ENCODE assay signal across 11 cellular contexts in genomic region chr9:33506626-33507370, GRCh38. TPM values are rescaled to one million over a fixed set of nuclear protein-coding genes. Genes with fewer than 3 reads are reported as not detected.
DNase-seq lines count a peak whose midpoint lies in the region; ATAC-seq, FAIRE-seq and TF ChIP-seq lines count a peak whose summit lies in the region.
"Had no signal": no experiment of that assay in that cellular context is flagged by ENCODE, and none has a peak within 500 bp of the region (broad histone marks: within the 10 kb centered on the region; RNA-seq: fewer than 3 reads in every experiment).

No MANE protein-coding gene starts in this region.

- no peaks in the 10 kb centered on the region for H3K9me3 Mint-ChIP-seq in activated naive CD4-positive, alpha-beta T cell treated with anti-CD3 and anti-CD28 coated beads, Interleukin-2, amount 50 U/mL, for 24 hours
- no peaks in the 10 kb centered on the region for H3K9me3 Mint-ChIP-seq in activated naive CD4-positive, alpha-beta T cell treated with anti-CD3 and anti-CD28 coated beads, Interleukin-2, amount 10 ng/mL, durations not matched to agents 7 days and 5 days
- H3K9me3 Mint-ChIP-seq: brain had no signal

- intact Hi-C loops in upper lobe of right lung (cut with DNase I) = no loop called here
- intact Hi-C loops in psoas muscle (cut with DNase I) = no loop called here

- no peak overlapping the region for H3K4me3 Mint-ChIP-seq in activated naive CD4-positive, alpha-beta T cell treated with anti-CD3 and anti-CD28 coated beads, Interleukin-2, amount 50 U/mL, for 24 hours
- no peak overlapping the region for H3K4me3 Mint-ChIP-seq in activated naive CD4-positive, alpha-beta T cell treated with anti-CD3 and anti-CD28 coated beads, Interleukin-2, amount 10 ng/mL, durations not matched to agents 7 days and 5 days

- no peaks in the 10 kb centered on the region for H3K9me3 ChIP-seq in keratinocyte (ENCODE audit: control insufficient read depth, low read depth, low read length)
- H3K9me3 ChIP-seq in upper lobe of right lung = no peaks in the 10 kb centered on the region
- no peaks in the 10 kb centered on the region for H3K9me3 ChIP-seq in WERI-Rb-1 (ENCODE audit: severe bottlenecking)
- no peaks in the 10 kb centered on the region for H3K9me3 ChIP-seq in psoas muscle
- H3K9me3 ChIP-seq in suprapubic skin = no peaks in the 10 kb centered on the region

- H3K4me1 ChIP-seq in keratinocyte (ENCODE audit: control insufficient read depth, extremely low read depth, insufficient read depth, low read length) (peaks cover 19% of the 10 kb centered on the region), upper lobe of right lung (no peaks in the 10 kb centered on the region), psoas muscle (no peaks in the 10 kb centered on the region), suprapubic skin (peaks cover 7% of the 10 kb centered on the region)

- H3K4me3 ChIP-seq in WI38 (ENCODE audit: low read depth, low read length) (peak overlapping the region; percentile 54), keratinocyte (ENCODE audit: control insufficient read depth in 2 of 3, extremely low read depth in 1 of 3, insufficient read depth in 2 of 3, low read depth in 1 of 3, low read length in 3 of 3) (peak overlapping the region in 2 of 3 experiments; percentile 26 to 33), upper lobe of right lung (no peak overlapping the region), WERI-Rb-1 (ENCODE audit: low read depth, low read length) (no peak overlapping the region), psoas muscle (no peak overlapping the region), suprapubic skin (no peak overlapping the region)

- H3K79me2 ChIP-seq in keratinocyte (ENCODE audit: control insufficient read depth, insufficient read depth, low read length) = no peaks in the 10 kb centered on the region

- peak overlapping the region; percentile 63 for H3K9ac ChIP-seq in keratinocyte (ENCODE audit: control insufficient read depth, extremely low read depth, insufficient read depth, low read length)

- WGBS in psoas muscle, 3 donors = 82 to 92% (median 86%) methylated on average over 7 of the region's 7 CpGs
- WGBS in suprapubic skin = 88% methylated on average over 7 of the region's 7 CpGs

- TF ChIP-seq POLR2A in suprapubic skin (IDR thresholded peaks at IDR 0.05) = no peak

- H4K20me1 ChIP-seq in keratinocyte (ENCODE audit: control insufficient read depth, extremely low read depth, insufficient read depth, low read length) = no peaks in the 10 kb centered on the region

- dilution Hi-C loops in keratinocyte (cut with MboI; ENCODE audit: extremely low pct_ligation_motif_present, low sequenced_read_pairs) = no loop called here

- CTCF ChIA-PET in activated naive CD4-positive, alpha-beta T cell treated with anti-CD3 and anti-CD28 coated beads, Interleukin-2, amount 10 ng/mL, durations not matched to agents 7 days and 5 days (lab: Charles Lee) = no interaction called here

- peak; percentile 76 for ATAC-seq in upper lobe of right lung
- ATAC-seq in psoas muscle = no peak

- H3K9me1 ChIP-seq in keratinocyte (ENCODE audit: control insufficient read depth, extremely low read depth, insufficient read depth, low read length) = no peaks in the 10 kb centered on the region

- peak overlapping the region; percentile 84 for H2AFZ ChIP-seq in keratinocyte (ENCODE audit: control insufficient read depth, low read length)

- no peaks in the 10 kb centered on the region for H3K36me3 Mint-ChIP-seq in activated naive CD4-positive, alpha-beta T cell treated with anti-CD3 and anti-CD28 coated beads, Interleukin-2, amount 50 U/mL, for 24 hours
- no peaks in the 10 kb centered on the region for H3K36me3 Mint-ChIP-seq in activated naive CD4-positive, alpha-beta T cell treated with anti-CD3 and anti-CD28 coated beads, Interleukin-2, amount 10 ng/mL, durations not matched to agents 7 days and 5 days
- H3K36me3 Mint-ChIP-seq: brain; CD4-positive, CD25-positive, alpha-beta regulatory T cell had no signal

- peak; percentile 69 for FAIRE-seq in keratinocyte (lab: Jason Lieb, UNC)

- peaks cover 25% of the 10 kb centered on the region for H3K4me1 Mint-ChIP-seq in activated naive CD4-positive, alpha-beta T cell treated with anti-CD3 and anti-CD28 coated beads, Interleukin-2, amount 50 U/mL, for 24 hours
- peaks cover 5% of the 10 kb centered on the region for H3K4me1 Mint-ChIP-seq in activated naive CD4-positive, alpha-beta T cell treated with anti-CD3 and anti-CD28 coated beads, Interleukin-2, amount 10 ng/mL, durations not matched to agents 7 days and 5 days

- DNase-seq in activated naive CD4-positive, alpha-beta T cell treated with anti-CD3 and anti-CD28 coated beads, Interleukin-2, amount 10 ng/mL, durations not matched to agents 7 days and 5 days = no peak
- peak; percentile 81 for DNase-seq in keratinocyte (ENCODE audit: low read depth, low spot score)
- DNase-seq in upper lobe of right lung = no peak
- DNase-seq in WERI-Rb-1 = no peak
- DNase-seq in psoas muscle = no peak
- DNase-seq in suprapubic skin (ENCODE audit: low spot score in 2 of 2) = no peak
- DNase-seq: CD4-positive, CD25-positive, alpha-beta regulatory T cell; midbrain had no signal

- no peak for TF ChIP-seq EP300 in suprapubic skin (IDR thresholded peaks at IDR 0.05)

- H3K27me3 Mint-ChIP-seq in activated naive CD4-positive, alpha-beta T cell treated with anti-CD3 and anti-CD28 coated beads, Interleukin-2, amount 50 U/mL, for 24 hours = no peaks in the 10 kb centered on the region
- peaks cover 18% of the 10 kb centered on the region for H3K27me3 Mint-ChIP-seq in activated naive CD4-positive, alpha-beta T cell treated with anti-CD3 and anti-CD28 coated beads, Interleukin-2, amount 10 ng/mL, durations not matched to agents 7 days and 5 days

- H3K4me2 ChIP-seq in keratinocyte (ENCODE audit: control insufficient read depth, extremely low read depth, insufficient read depth, low read depth, low read length) = peak overlapping the region; percentile 79

- peak overlapping the region; percentile 89 for H3K27ac ChIP-seq in keratinocyte (ENCODE audit: control insufficient read depth, insufficient read depth, low read length)
- H3K27ac ChIP-seq in upper lobe of right lung = peak overlapping the region; percentile 19
- no peak overlapping the region for H3K27ac ChIP-seq in WERI-Rb-1
- H3K27ac ChIP-seq in psoas muscle = no peak overlapping the region
- no peak overlapping the region for H3K27ac ChIP-seq in suprapubic skin

- H3K36me3 ChIP-seq in keratinocyte (ENCODE audit: control insufficient read depth in 2 of 2, extremely low read depth in 1 of 2, insufficient read depth in 2 of 2, low read length in 2 of 2) (no peaks in the 10 kb centered on the region), upper lobe of right lung (no peaks in the 10 kb centered on the region), WERI-Rb-1 (no peaks in the 10 kb centered on the region), psoas muscle (ENCODE audit: insufficient read depth in 1 of 2, low read depth in 1 of 2) (no peaks in the 10 kb centered on the region), suprapubic skin (no peaks in the 10 kb centered on the region)

- H3K27ac Mint-ChIP-seq in activated naive CD4-positive, alpha-beta T cell treated with anti-CD3 and anti-CD28 coated beads, Interleukin-2, amount 50 U/mL, for 24 hours = peak overlapping the region; percentile 43
- no peak overlapping the region for H3K27ac Mint-ChIP-seq in activated naive CD4-positive, alpha-beta T cell treated with anti-CD3 and anti-CD28 coated beads, Interleukin-2, amount 10 ng/mL, durations not matched to agents 7 days and 5 days

- no peaks in the 10 kb centered on the region for H3K27me3 ChIP-seq in keratinocyte (ENCODE audit: control insufficient read depth, extremely low read depth, insufficient read depth, low read length)
- no peaks in the 10 kb centered on the region for H3K27me3 ChIP-seq in upper lobe of right lung
- H3K27me3 ChIP-seq in WERI-Rb-1 (ENCODE audit: insufficient read depth, low read depth, severe bottlenecking) = no peaks in the 10 kb centered on the region
- H3K27me3 ChIP-seq in psoas muscle (ENCODE audit: insufficient read depth in 3 of 3, low read length in 2 of 3) = no peaks in the 10 kb centered on the region
- H3K27me3 ChIP-seq in suprapubic skin = no peaks in the 10 kb centered on the region

- TF ChIP-seq CTCF in WI38 (IDR thresholded peaks at IDR 0.05; ENCODE audit: low read depth, low read length) (no peak), keratinocyte (optimal IDR thresholded peaks at IDR 0.05 in 1 of 3, IDR thresholded peaks at IDR 0.05 in 1 of 3, conservative IDR thresholded peaks at IDR 0.05 in 1 of 3; ENCODE audit: extremely low read depth in 1 of 3, insufficient read depth in 2 of 3, low read length in 3 of 3) (no peak), upper lobe of right lung (IDR thresholded peaks at IDR 0.05) (no peak), WERI-Rb-1 (IDR thresholded peaks at IDR 0.05; ENCODE audit: low read depth, low read length) (no peak), psoas muscle (IDR thresholded peaks at IDR 0.05) (no peak), suprapubic skin (IDR thresholded peaks at IDR 0.05) (no peak)

RNA-seq across cellular contexts. Expression of gene ANKRD18B, which starts 17.3 kb away (rescaled TPM):
- polyA plus RNA-seq in keratinocyte = 1.1 to 16.9 TPM (median 2.9 TPM) in 3 replicates
- 9.1 TPM for polyA plus RNA-seq in keratinocyte (2011; ENCODE audit: low read depth)
- 1.2 and 20.5 TPM in 2 replicates for polyA plus RNA-seq in keratinocyte (2011; cell fraction: cytosol; rRNA removed)
- 9.4 and 15.1 TPM in 2 replicates for polyA plus RNA-seq in keratinocyte (2011; cell fraction: nucleus; rRNA removed)
- polyA plus RNA-seq in keratinocyte (2012; ENCODE audit: low replicate concordance) = 4.1 and 5.1 TPM in 2 replicates
- polyA minus RNA-seq in keratinocyte = 0.49 to 5.2 TPM (median 1.2 TPM) in 3 replicates
- 1.3 TPM for polyA minus RNA-seq in keratinocyte (2011; cell fraction: cytosol; rRNA and poly(A)+ RNA removed)
- 4.1 and 7.8 TPM in 2 replicates for polyA minus RNA-seq in keratinocyte (2011; cell fraction: nucleus; rRNA and poly(A)+ RNA removed)
- total RNA-seq in upper lobe of right lung = 1.2 TPM
- total RNA-seq in psoas muscle = under 1 TPM in 3 of 4 donors, not detected in 1; 0.25 to 0.43 (median 0.30) TPM
- polyA plus RNA-seq in psoas muscle = under 1 TPM in 2 of 3 donors, not detected in 1; 0.01 to 0.07 TPM
- 10 to 100 TPM in 3 of 4 donors, 1 to 10 TPM in 1; 9.5 to 27.0 (median 15.7) TPM for total RNA-seq in suprapubic skin
- total RNA-seq: CD4-positive, CD25-positive, alpha-beta regulatory T cell had no signal
- polyA plus RNA-seq: CD4-positive, CD25-positive, alpha-beta regulatory T cell had no signal

RNA-seq across cellular contexts. Expression of gene NOL6, which starts 33.1 kb away (rescaled TPM):
- 51.8 to 93.3 TPM (median 63.6 TPM) in 3 replicates for polyA plus RNA-seq in keratinocyte
- 17.5 TPM for polyA plus RNA-seq in keratinocyte (2011; ENCODE audit: low read depth)
- 41.5 and 49.7 TPM in 2 replicates for polyA plus RNA-seq in keratinocyte (2011; cell fraction: cytosol; rRNA removed)
- polyA plus RNA-seq in keratinocyte (2011; cell fraction: nucleus; rRNA removed) = 113 and 128 TPM in 2 replicates
- polyA plus RNA-seq in keratinocyte (2012; ENCODE audit: low replicate concordance) = 26.3 and 80.4 TPM in 2 replicates
- polyA minus RNA-seq in keratinocyte = 76.3 to 184 TPM (median 102 TPM) in 3 replicates
- polyA minus RNA-seq in keratinocyte (2011; cell fraction: cytosol; rRNA and poly(A)+ RNA removed) = 73.7 TPM
- polyA minus RNA-seq in keratinocyte (2011; cell fraction: nucleus; rRNA and poly(A)+ RNA removed) = 81.7 and 90.1 TPM in 2 replicates
- total RNA-seq in upper lobe of right lung = 36.4 TPM
- total RNA-seq in psoas muscle = 10 to 100 TPM; 18.8 to 39.9 (median 33.1) TPM
- polyA plus RNA-seq in psoas muscle = 10 to 100 TPM; 24.6 to 37.2 (median 34.3) TPM
- 10 to 100 TPM; 40.4 to 50.4 (median 44.1) TPM for total RNA-seq in suprapubic skin

RNA-seq across cellular contexts. Expression of gene AQP3, which starts 59.4 kb away (rescaled TPM):
- polyA plus RNA-seq in keratinocyte (139 to 239 TPM (median 215 TPM) in 3 replicates), psoas muscle (1 to 10 TPM; 2.5 to 3.6 (median 3.1) TPM)
- polyA plus RNA-seq in keratinocyte (2011; ENCODE audit: low read depth) = 16.3 TPM
- 63.9 and 107 TPM in 2 replicates for polyA plus RNA-seq in keratinocyte (2011; cell fraction: cytosol; rRNA removed)
- polyA plus RNA-seq in keratinocyte (2011; cell fraction: nucleus; rRNA removed) = 126 and 174 TPM in 2 replicates
- polyA plus RNA-seq in keratinocyte (2012; ENCODE audit: low replicate concordance) = 107 and 168 TPM in 2 replicates
- 219 to 431 TPM (median 304 TPM) in 3 replicates for polyA minus RNA-seq in keratinocyte
- 148 TPM for polyA minus RNA-seq in keratinocyte (2011; cell fraction: cytosol; rRNA and poly(A)+ RNA removed)
- polyA minus RNA-seq in keratinocyte (2011; cell fraction: nucleus; rRNA and poly(A)+ RNA removed) = 78.9 and 82.2 TPM in 2 replicates
- total RNA-seq in upper lobe of right lung (352 TPM), psoas muscle (10 to 100 TPM in 2 of 4 donors, 1 to 10 TPM in 2; 4.7 to 12.0 (median 8.4) TPM), suprapubic skin (1,000 to 10,000 TPM; 1,277 to 1,951 (median 1,548) TPM)

Comparison
In these comparisons a context has a peak if more than half of its experiments do, and no peak if none do; other contexts are left out.
1. H3K4me3 ChIP-seq: peak in WI38 (single experiment) and keratinocyte (2 of 3); none in upper lobe of right lung (single experiment), WERI-Rb-1 (single experiment), psoas muscle (single experiment) and suprapubic skin (single experiment).
2. H3K27ac ChIP-seq: peak in keratinocyte (single experiment) and upper lobe of right lung (single experiment); none in WERI-Rb-1 (single experiment), psoas muscle (single experiment) and suprapubic skin (single experiment).
3. RNA of gene AQP3, which starts 59.4 kb away (total RNA-seq): 1,277 to 1,951 TPM in suprapubic skin and 352 TPM in upper lobe of right lung (single experiment); 4.7 to 12.0 TPM in psoas muscle; every median in the first group is over 10 times any median in the second.